In genomic region chr21:31618696-31619430, GRCh38 we compare ENCODE assay signal across 12 cellular contexts.
"Had no signal": no experiment of that assay in that cellular context is flagged by ENCODE, and none has a peak within 500 bp of the region (broad histone marks: within the 10 kb centered on the region; RNA-seq: fewer than 3 reads in every experiment).

No MANE protein-coding gene starts in this region.

- H3K27ac ChIP-seq: gastroesophageal sphincter, sigmoid colon, thoracic aorta had no signal

- H3K4me3 ChIP-seq: gastroesophageal sphincter, lung, sigmoid colon, thoracic aorta had no signal

- DNase-seq: activated B cell treated with CpG ODN at 0.5 μM for 24 hours; activated CD4-positive, alpha-beta T cell treated with anti-CD3 and anti-CD28 coated beads for 48 hours; activated effector memory CD4-positive, alpha-beta T cell treated with Interleukin-2 at 50 U/mL for 16 hours; activated naive CD4-positive, alpha-beta T cell treated with anti-CD3 and anti-CD28 coated beads, Interleukin-2, amount 50 U/mL, for 16 hours; activated T-cell treated with anti-CD3 and anti-CD28 coated beads, Interleukin-2, amount 50 U/mL, for 24 hours; sigmoid colon; stimulated activated CD4-positive, alpha-beta T cell treated with anti-CD3 and anti-CD28 coated beads, Interleukin-2, amount 100 ng/mL, for 24 hours had no signal

- H3K27ac Mint-ChIP-seq: activated B cell treated with CpG ODN at 0.5 μM for 24 hours; activated T-cell treated with anti-CD3 and anti-CD28 coated beads, Interleukin-2, amount 50 U/mL, for 24 hours; T-helper 1 cell treated with Interleukin-12 subunit alpha and Interleukin-12 subunit beta and Interleukin-4 antibody, amounts not matched to agents 30 μg/mL and 1 μg/mL, for 36 hours had no signal

- H3K27me3 ChIP-seq: gastroesophageal sphincter, sigmoid colon had no signal

- H3K4me3 Mint-ChIP-seq: activated B cell treated with CpG ODN at 0.5 μM for 24 hours; activated T-cell treated with anti-CD3 and anti-CD28 coated beads, Interleukin-2, amount 50 U/mL, for 24 hours; neural crest cell; T-helper 1 cell treated with Interleukin-12 subunit alpha and Interleukin-12 subunit beta and Interleukin-4 antibody, amounts not matched to agents 30 μg/mL and 1 μg/mL, for 36 hours had no signal

- H3K9me3 ChIP-seq: sigmoid colon, thoracic aorta had no signal

- H3K4me1 ChIP-seq: gastroesophageal sphincter, sigmoid colon had no signal

- H3K27me3 Mint-ChIP-seq: activated B cell treated with CpG ODN at 0.5 μM for 24 hours; activated T-cell treated with anti-CD3 and anti-CD28 coated beads, Interleukin-2, amount 50 U/mL, for 24 hours had no signal

- H3K9me3 Mint-ChIP-seq: activated B cell treated with CpG ODN at 0.5 μM for 24 hours, neural crest cell had no signal

- ATAC-seq: gastroesophageal sphincter had no signal

- H3K36me3 ChIP-seq: gastroesophageal sphincter, sigmoid colon, thoracic aorta had no signal
